ENCODE assay signal across 8 cellular contexts in genomic region chr2:169798397-169798717, GRCh38. TPM values are rescaled to one million over a fixed set of nuclear protein-coding genes. Genes with fewer than 3 reads are reported as not detected.
DNase-seq lines count a peak whose midpoint lies in the region; ATAC-seq, FAIRE-seq and TF ChIP-seq lines count a peak whose summit lies in the region.

No MANE protein-coding gene starts in this region.

- no peaks in the 10 kb centered on the region for H3K27me3 Mint-ChIP-seq in activated T-cell treated with anti-CD3 and anti-CD28 coated beads, Interleukin-2, amount 50 U/mL, for 4 hours (ENCODE audit: low read depth)
- H3K27me3 Mint-ChIP-seq in activated naive CD8-positive, alpha-beta T cell treated with anti-CD3 and anti-CD28 coated beads, Interleukin-2, amount 10 ng/mL, durations not matched to agents 7 days and 5 days = peaks cover 10% of the 10 kb centered on the region

- H3K27ac ChIP-seq in HepG2 (ENCODE audit: extremely low read length, insufficient read depth, low read length) (peak overlapping the region; percentile 68), thyroid gland (peak overlapping the region; percentile 47 to 81 (median 80))

- no peak for FAIRE-seq in HepG2 (lab: Jason Lieb, UNC)

- H3K27me3 ChIP-seq in HepG2 (ENCODE audit: control insufficient read depth in 1 of 2, insufficient read depth in 2 of 2, low read length in 2 of 2) (no peaks in the 10 kb centered on the region; a peak in 1 of 5 replicates), thyroid gland (no peaks in the 10 kb centered on the region)

- ATAC-seq in activated T-cell treated with anti-CD3 and anti-CD28 coated beads, Interleukin-2, amount 50 U/mL, for 4 hours = no peak
- ATAC-seq in activated naive CD8-positive, alpha-beta T cell treated with anti-CD3 and anti-CD28 coated beads, Interleukin-2, amount 10 ng/mL, durations not matched to agents 7 days and 5 days (ENCODE audit: low read depth) = no peak
- no peak for ATAC-seq in HepG2

- H3K27ac Mint-ChIP-seq in activated naive CD8-positive, alpha-beta T cell treated with anti-CD3 and anti-CD28 coated beads, Interleukin-2, amount 10 ng/mL, durations not matched to agents 7 days and 5 days = peak overlapping the region; percentile 82

- H3K9me3 ChIP-seq in HepG2 (ENCODE audit: low read length) = no peaks in the 10 kb centered on the region
- H3K9me3 ChIP-seq in thyroid gland = no peaks in the 10 kb centered on the region

- TF ChIP-seq EP300 in HepG2 (IDR thresholded peaks at IDR 0.05; ENCODE audit: low read depth in 2 of 2, low read length in 2 of 2) (no peak), HepG2 (CRISPR knock-in tag; IDR thresholded peaks at IDR 0.05; ENCODE audit: borderline replicate concordance) (no peak)

- H3K36me3 ChIP-seq in HepG2 (replicated peaks in 1 of 2; ENCODE audit: control insufficient read depth in 1 of 2, insufficient read depth in 2 of 2, low read length in 2 of 2) (peaks cover 6 to 16% of the 10 kb centered on the region in 2 experiments), thyroid gland (peaks cover 0 to 7% of the 10 kb centered on the region in 2 donors)

- peaks cover 6% of the 10 kb centered on the region; the same call in 1 of the 2 replicates for H4K20me1 ChIP-seq in HepG2 (ENCODE audit: insufficient read depth, low read length)

- peaks cover 44% of the 10 kb centered on the region for H3K79me2 ChIP-seq in HepG2 (ENCODE audit: insufficient read depth, low read length)

- peak overlapping the region; percentile 92 for H3K4me3 Mint-ChIP-seq in activated T-cell treated with anti-CD3 and anti-CD28 coated beads, Interleukin-2, amount 50 U/mL, for 4 hours
- H3K4me3 Mint-ChIP-seq in activated naive CD8-positive, alpha-beta T cell treated with anti-CD3 and anti-CD28 coated beads, Interleukin-2, amount 10 ng/mL, durations not matched to agents 7 days and 5 days = peak overlapping the region; percentile 93

- in situ Hi-C loops in HepG2 (cut with HindIII; ENCODE audit: extremely low pct_ligation_motif_present, low pct_unique_long_range_greater_than_20kb) = no loop called here

- no peak for DNase-seq in activated T-cell treated with anti-CD3 and anti-CD28 coated beads, Interleukin-2, amount 50 U/mL, for 4 hours
- no peak for DNase-seq in activated T-cell treated with anti-CD3 and anti-CD28 coated beads for 4 hours
- DNase-seq in activated naive CD8-positive, alpha-beta T cell treated with anti-CD3 and anti-CD28 coated beads, Interleukin-2, amount 10 ng/mL, durations not matched to agents 7 days and 5 days = no peak
- DNase-seq in HepG2 (ENCODE audit: low spot score) = no peak
- DNase-seq in thyroid gland = no peak
- DNase-seq in stimulated activated CD4-positive, alpha-beta T cell treated with anti-CD3 and anti-CD28 coated beads, Interleukin-4, amount 100 ng/mL, for 24 hours = no peak
- no peak for DNase-seq in germinal center (ENCODE audit: low spot score)
- no peak for DNase-seq in iPS-NIHi7 (ENCODE audit: extremely low spot score)

- H3K4me1 Mint-ChIP-seq in activated T-cell treated with anti-CD3 and anti-CD28 coated beads, Interleukin-2, amount 50 U/mL, for 4 hours (ENCODE audit: low read depth) = peaks cover 23% of the 10 kb centered on the region
- peaks cover 12% of the 10 kb centered on the region for H3K4me1 Mint-ChIP-seq in activated naive CD8-positive, alpha-beta T cell treated with anti-CD3 and anti-CD28 coated beads, Interleukin-2, amount 10 ng/mL, durations not matched to agents 7 days and 5 days

- TSS peak; percentile 92 for BruUV-seq in HepG2 (replicated peaks; lab: Mats Ljungman, UMichigan)

- peak overlapping the region; percentile 88 for H2AFZ ChIP-seq in HepG2 (ENCODE audit: low read length)

- CTCF ChIA-PET in HepG2 (lab: Yijun Ruan, JAX; ENCODE audit: low intra/inter-chr PET ratio, low total read pairs) = no interaction called here

- peaks cover 3% of the 10 kb centered on the region for H3K36me3 Mint-ChIP-seq in activated T-cell treated with anti-CD3 and anti-CD28 coated beads, Interleukin-2, amount 50 U/mL, for 4 hours (ENCODE audit: insufficient read depth)
- H3K36me3 Mint-ChIP-seq in activated naive CD8-positive, alpha-beta T cell treated with anti-CD3 and anti-CD28 coated beads, Interleukin-2, amount 10 ng/mL, durations not matched to agents 7 days and 5 days = peaks cover 4% of the 10 kb centered on the region

- H3K4me1 ChIP-seq in HepG2 (ENCODE audit: insufficient read depth, low read length) = peaks cover 38% of the 10 kb centered on the region
- H3K4me1 ChIP-seq in thyroid gland = no peaks in the 10 kb centered on the region

- H3K9ac ChIP-seq in HepG2 (ENCODE audit: insufficient read depth, low read depth, low read length) = peak overlapping the region; percentile 82

- peak overlapping the region; percentile 79 to 96 (median 88) for H3K4me3 ChIP-seq in HepG2 (replicated peaks in 1 of 3; ENCODE audit: insufficient read depth in 1 of 3, low read depth in 2 of 3, low read length in 3 of 3)
- H3K4me3 ChIP-seq in thyroid gland (replicated peaks in 1 of 3) = peak overlapping the region; percentile 1 to 49 (median 19)

- POLR2A ChIA-PET in activated naive CD8-positive, alpha-beta T cell treated with anti-CD3 and anti-CD28 coated beads, Interleukin-2, amount 10 ng/mL, durations not matched to agents 7 days and 5 days (lab: Charles Lee) = interaction anchor here (0.8 to 2.2 kb wide), 5 partner anchors 11 to 225 kb away, joined by 3 to 12 read pairs (median 5); partner anchors contain the start of genes FASTKD1, METTL5 and UBR3
- POLR2A ChIA-PET in HepG2 (lab: Yijun Ruan, JAX) = interaction anchor here (0.6 to 1.8 kb wide), 14 partner anchors 8 to 104 kb away, joined by 3 to 16 read pairs (median 4); partner anchors contain the start of genes CFAP210, METTL5, PHOSPHO2 and UBR3

- no peaks in the 10 kb centered on the region for H3K9me3 Mint-ChIP-seq in activated T-cell treated with anti-CD3 and anti-CD28 coated beads, Interleukin-2, amount 50 U/mL, for 4 hours
- no peaks in the 10 kb centered on the region for H3K9me3 Mint-ChIP-seq in activated naive CD8-positive, alpha-beta T cell treated with anti-CD3 and anti-CD28 coated beads, Interleukin-2, amount 10 ng/mL, durations not matched to agents 7 days and 5 days

- no peak for TF ChIP-seq RAD21 in HepG2 (CRISPR knock-in tag; IDR thresholded peaks at IDR 0.05)

- TF ChIP-seq CTCF in HepG2 (CRISPR knock-in tag; IDR thresholded peaks at IDR 0.05) (no peak), thyroid gland (IDR thresholded peaks at IDR 0.05) (no peak)

- WGBS in HepG2 (ENCODE audit: low lambda C conversion rate) = 4% methylated on average over 4 of the region's 4 CpGs
- WGBS in thyroid gland, 2 donors = 8 to 12% methylated on average over 4 of the region's 4 CpGs

- peak overlapping the region; percentile 77 for H3K4me2 ChIP-seq in HepG2 (ENCODE audit: low read depth, low read length)

- TF ChIP-seq POLR2A in HepG2 (IDR thresholded peaks at IDR 0.05; ENCODE audit: insufficient read depth in 1 of 2, low read depth in 2 of 2, low read length in 2 of 2) = no peak
- no peak for TF ChIP-seq POLR2A in thyroid gland (IDR thresholded peaks at IDR 0.05)

- intact Hi-C loops in HepG2 (cut with micrococcal nuclease; ENCODE audit: unreplicated experiment) (loop anchor here (2.0 kb wide), 1 partner anchor 28 kb away; the partner anchor contains the start of gene UBR3), thyroid gland (cut with DNase I) (loop anchor here (10.0 kb wide), 1 partner anchor 104 kb away; the partner anchor contains the start of genes CFAP210 and PHOSPHO2)

RNA-seq across cellular contexts. Expression of gene SSB, which starts 0.3 kb away (rescaled TPM):
- 100 to 1,000 TPM; 123 to 140 (median 134) TPM for total RNA-seq in activated T-cell treated with anti-CD3 and anti-CD28 coated beads, Interleukin-2, amount 50 U/mL, for 4 hours
- 10 to 100 TPM; 83.4 to 84.6 TPM for total RNA-seq in activated naive CD8-positive, alpha-beta T cell treated with anti-CD3 and anti-CD28 coated beads, Interleukin-2, amount 10 ng/mL, durations not matched to agents 7 days and 5 days
- 208 and 344 TPM in 2 replicates for total RNA-seq in HepG2 (2016; rRNA removed; fragmentation: Illumina TruSeq; extraction: Trizol)
- 22.0 and 26.1 TPM in 2 replicates for total RNA-seq in HepG2 (2016; cell fraction: cytosol; rRNA removed; fragmentation: Illumina TruSeq; extraction: Trizol; ENCODE audit: low read depth)
- total RNA-seq in HepG2 (2016; cell fraction: insoluble cytoplasmic fraction; rRNA removed; fragmentation: Illumina TruSeq; extraction: Trizol) = 224 and 344 TPM in 2 replicates
- 39.4 and 51.5 TPM in 2 replicates for total RNA-seq in HepG2 (2016; cell fraction: membrane; rRNA removed; fragmentation: Illumina TruSeq; extraction: Trizol)
- 156 and 161 TPM in 2 replicates for total RNA-seq in HepG2 (2016; cell fraction: nucleus; rRNA removed; fragmentation: Illumina TruSeq; extraction: Trizol)
- 77.0 and 109 TPM in 2 replicates for polyA plus RNA-seq in HepG2 (2011; rRNA removed)
- polyA plus RNA-seq in HepG2 (2011; cell fraction: cytosol; rRNA removed) = 38.7 and 50.8 TPM in 2 replicates
- polyA plus RNA-seq in HepG2 (2011; cell fraction: nucleus; rRNA removed) = 66.2 and 105 TPM in 2 replicates
- polyA plus RNA-seq in HepG2 (2012) = 157 and 209 TPM in 2 replicates
- polyA plus RNA-seq in HepG2 (2016; cell fraction: cytosol; fragmentation: Illumina TruSeq; extraction: Trizol; ENCODE audit: low read depth) = 19.2 and 19.3 TPM in 2 replicates
- 441 and 470 TPM in 2 replicates for polyA plus RNA-seq in HepG2 (2016; cell fraction: insoluble cytoplasmic fraction; fragmentation: Illumina TruSeq; extraction: Trizol; ENCODE audit: low read depth)
- 30.3 and 34.1 TPM in 2 replicates for polyA plus RNA-seq in HepG2 (2016; cell fraction: membrane; fragmentation: Illumina TruSeq; extraction: Trizol; ENCODE audit: low read depth)
- polyA plus RNA-seq in HepG2 (2016; cell fraction: nucleus; fragmentation: Illumina TruSeq; extraction: Trizol; ENCODE audit: insufficient read depth, low read depth) = 324 and 340 TPM in 2 replicates
- 7.8 and 10.0 TPM in 2 replicates for polyA minus RNA-seq in HepG2 (2011; rRNA and poly(A)+ RNA removed; ENCODE audit: low replicate concordance)
- 30.6 and 40.2 TPM in 2 replicates for polyA minus RNA-seq in HepG2 (2011; cell fraction: cytosol; rRNA and poly(A)+ RNA removed)
- 102 and 107 TPM in 2 replicates for polyA minus RNA-seq in HepG2 (2011; cell fraction: nucleus; rRNA and poly(A)+ RNA removed)
- total RNA-seq in thyroid gland = 100 to 1,000 TPM in 2 of 4 donors, 10 to 100 TPM in 2; 58.8 to 157 (median 102) TPM

RNA-seq across cellular contexts. Expression of gene METTL5, which starts 26.3 kb away (rescaled TPM):
- 100 to 1,000 TPM; 115 to 138 (median 129) TPM for total RNA-seq in activated T-cell treated with anti-CD3 and anti-CD28 coated beads, Interleukin-2, amount 50 U/mL, for 4 hours
- total RNA-seq in activated naive CD8-positive, alpha-beta T cell treated with anti-CD3 and anti-CD28 coated beads, Interleukin-2, amount 10 ng/mL, durations not matched to agents 7 days and 5 days = 10 to 100 TPM; 57.1 to 62.7 TPM
- total RNA-seq in HepG2 (2016; rRNA removed; fragmentation: Illumina TruSeq; extraction: Trizol) = 95.1 and 129 TPM in 2 replicates
- 58.3 and 79.4 TPM in 2 replicates for total RNA-seq in HepG2 (2016; cell fraction: cytosol; rRNA removed; fragmentation: Illumina TruSeq; extraction: Trizol; ENCODE audit: low read depth)
- 88.5 and 134 TPM in 2 replicates for total RNA-seq in HepG2 (2016; cell fraction: insoluble cytoplasmic fraction; rRNA removed; fragmentation: Illumina TruSeq; extraction: Trizol)
- 60.2 and 79.2 TPM in 2 replicates for total RNA-seq in HepG2 (2016; cell fraction: membrane; rRNA removed; fragmentation: Illumina TruSeq; extraction: Trizol)
- 42.4 and 44.9 TPM in 2 replicates for total RNA-seq in HepG2 (2016; cell fraction: nucleus; rRNA removed; fragmentation: Illumina TruSeq; extraction: Trizol)
- polyA plus RNA-seq in HepG2 (2011; rRNA removed) = 39.4 and 50.7 TPM in 2 replicates
- polyA plus RNA-seq in HepG2 (2011; cell fraction: cytosol; rRNA removed) = 31.7 and 48.5 TPM in 2 replicates
- polyA plus RNA-seq in HepG2 (2011; cell fraction: nucleus; rRNA removed) = 10.9 and 13.8 TPM in 2 replicates
- 75.0 and 115 TPM in 2 replicates for polyA plus RNA-seq in HepG2 (2012)
- 75.1 and 103 TPM in 2 replicates for polyA plus RNA-seq in HepG2 (2016; cell fraction: cytosol; fragmentation: Illumina TruSeq; extraction: Trizol; ENCODE audit: low read depth)
- 159 and 167 TPM in 2 replicates for polyA plus RNA-seq in HepG2 (2016; cell fraction: insoluble cytoplasmic fraction; fragmentation: Illumina TruSeq; extraction: Trizol; ENCODE audit: low read depth)
- polyA plus RNA-seq in HepG2 (2016; cell fraction: membrane; fragmentation: Illumina TruSeq; extraction: Trizol; ENCODE audit: low read depth) = 67.4 and 91.3 TPM in 2 replicates
- 77.1 and 79.7 TPM in 2 replicates for polyA plus RNA-seq in HepG2 (2016; cell fraction: nucleus; fragmentation: Illumina TruSeq; extraction: Trizol; ENCODE audit: insufficient read depth, low read depth)
- polyA minus RNA-seq in HepG2 (2011; rRNA and poly(A)+ RNA removed; ENCODE audit: low replicate concordance) = 6.9 and 9.0 TPM in 2 replicates
- polyA minus RNA-seq in HepG2 (2011; cell fraction: cytosol; rRNA and poly(A)+ RNA removed) = 17.9 and 19.6 TPM in 2 replicates
- 19.9 and 21.2 TPM in 2 replicates for polyA minus RNA-seq in HepG2 (2011; cell fraction: nucleus; rRNA and poly(A)+ RNA removed)
- total RNA-seq in thyroid gland = 10 to 100 TPM; 49.8 to 77.3 (median 57.4) TPM

RNA-seq across cellular contexts. Expression of gene UBR3, which starts 28.9 kb away (rescaled TPM):
- 10 to 100 TPM; 18.2 to 21.1 (median 19.8) TPM for total RNA-seq in activated T-cell treated with anti-CD3 and anti-CD28 coated beads, Interleukin-2, amount 50 U/mL, for 4 hours
- 10 to 100 TPM; 23.8 to 26.7 TPM for total RNA-seq in activated naive CD8-positive, alpha-beta T cell treated with anti-CD3 and anti-CD28 coated beads, Interleukin-2, amount 10 ng/mL, durations not matched to agents 7 days and 5 days
- 28.0 and 31.6 TPM in 2 replicates for total RNA-seq in HepG2 (2016; rRNA removed; fragmentation: Illumina TruSeq; extraction: Trizol)
- total RNA-seq in HepG2 (2016; cell fraction: cytosol; rRNA removed; fragmentation: Illumina TruSeq; extraction: Trizol; ENCODE audit: low read depth) = 9.8 and 9.9 TPM in 2 replicates
- 28.5 TPM in 2 replicates for total RNA-seq in HepG2 (2016; cell fraction: insoluble cytoplasmic fraction; rRNA removed; fragmentation: Illumina TruSeq; extraction: Trizol)
- 9.7 and 13.2 TPM in 2 replicates for total RNA-seq in HepG2 (2016; cell fraction: membrane; rRNA removed; fragmentation: Illumina TruSeq; extraction: Trizol)
- total RNA-seq in HepG2 (2016; cell fraction: nucleus; rRNA removed; fragmentation: Illumina TruSeq; extraction: Trizol) = 87.9 TPM in 2 replicates
- 12.7 and 15.1 TPM in 2 replicates for polyA plus RNA-seq in HepG2 (2011; rRNA removed)
- 5.8 and 8.8 TPM in 2 replicates for polyA plus RNA-seq in HepG2 (2011; cell fraction: cytosol; rRNA removed)
- 11.8 and 14.4 TPM in 2 replicates for polyA plus RNA-seq in HepG2 (2011; cell fraction: nucleus; rRNA removed)
- polyA plus RNA-seq in HepG2 (2012) = 15.7 and 21.2 TPM in 2 replicates
- polyA plus RNA-seq in HepG2 (2016; cell fraction: cytosol; fragmentation: Illumina TruSeq; extraction: Trizol; ENCODE audit: low read depth) = 0.95 and 1.1 TPM in 2 replicates
- 23.3 and 26.2 TPM in 2 replicates for polyA plus RNA-seq in HepG2 (2016; cell fraction: insoluble cytoplasmic fraction; fragmentation: Illumina TruSeq; extraction: Trizol; ENCODE audit: low read depth)
- polyA plus RNA-seq in HepG2 (2016; cell fraction: membrane; fragmentation: Illumina TruSeq; extraction: Trizol; ENCODE audit: low read depth) = 2.1 and 2.9 TPM in 2 replicates
- polyA plus RNA-seq in HepG2 (2016; cell fraction: nucleus; fragmentation: Illumina TruSeq; extraction: Trizol; ENCODE audit: insufficient read depth, low read depth) = 42.6 and 46.5 TPM in 2 replicates
- polyA minus RNA-seq in HepG2 (2011; rRNA and poly(A)+ RNA removed; ENCODE audit: low replicate concordance) = 15.2 and 23.6 TPM in 2 replicates
- polyA minus RNA-seq in HepG2 (2011; cell fraction: cytosol; rRNA and poly(A)+ RNA removed) = 30.8 and 37.0 TPM in 2 replicates
- 166 and 176 TPM in 2 replicates for polyA minus RNA-seq in HepG2 (2011; cell fraction: nucleus; rRNA and poly(A)+ RNA removed)
- 100 to 1,000 TPM; 101 to 192 (median 114) TPM for total RNA-seq in thyroid gland
